In genomic region chr1:246769306-246769705, GRCh38 we compare ENCODE assay signal across 1 cellular context.
TF ChIP-seq lines count a peak whose summit lies in the region.

No MANE protein-coding gene starts in this region.

TF ChIP-seq in H1, 55 proteins besides CTCF, POLR2A, EP300 and RAD21 (continued from another document):
- no peak for TF ChIP-seq TEAD4 (IDR thresholded peaks at IDR 0.05; ENCODE audit: low read depth, low read length)
